11 cellular contexts compared by ENCODE assay signal in genomic region chr5:151153300-151153699, GRCh38. TPM values are rescaled to one million over a fixed set of nuclear protein-coding genes. Genes with fewer than 3 reads are reported as not detected.
DNase-seq lines count a peak whose midpoint lies in the region; ATAC-seq, FAIRE-seq and TF ChIP-seq lines count a peak whose summit lies in the region.
"Had no signal": no experiment of that assay in that cellular context is flagged by ENCODE, and none has a peak within 500 bp of the region (broad histone marks: within the 10 kb centered on the region; RNA-seq: fewer than 3 reads in every experiment).

No MANE protein-coding gene starts in this region.

- peaks cover 78% of the 10 kb centered on the region for H4K20me1 ChIP-seq in astrocyte (ENCODE audit: insufficient read depth, low read length)
- H4K20me1 ChIP-seq in osteoblast (ENCODE audit: insufficient read depth, low read length): peaks cover 74% of the 10 kb centered on the region

- no peak for ATAC-seq in CD4-positive, alpha-beta T cell (ENCODE audit: poor library complexity)
- no peak for ATAC-seq in GM19395 (IDR thresholded peaks at IDR 0.05; ENCODE audit: unreplicated experiment)

- peak overlapping the region; percentile 91 for H3K27ac Mint-ChIP-seq in CD4-positive, alpha-beta T cell
- peak overlapping the region; percentile 8 for H3K27ac Mint-ChIP-seq in astrocyte (ENCODE audit: unreplicated experiment)

- POLR2A ChIA-PET in CD4-positive, alpha-beta T cell (lab: Charles Lee): interaction anchor here (0.8 to 6.3 kb wide), 4 partner anchors 11 to 54 kb away, joined by 3 to 71 read pairs (median 4); no protein-coding TSS in a partner anchor

- H3K79me2 ChIP-seq in astrocyte (ENCODE audit: insufficient read depth, low read length) (peaks cover 100% of the 10 kb centered on the region), osteoblast (ENCODE audit: insufficient read depth, low read length) (peaks cover 100% of the 10 kb centered on the region)

- intact Hi-C loops in CD4-positive, alpha-beta T cell (cut with DNase I, micrococcal nuclease): no loop called here

- TF ChIP-seq CTCF in CD4-positive, alpha-beta T cell (IDR thresholded peaks at IDR 0.05): no peak
- TF ChIP-seq CTCF in HL-60 (IDR thresholded peaks at IDR 0.05; ENCODE audit: insufficient read depth, low read length): no peak
- TF ChIP-seq CTCF in astrocyte (IDR thresholded peaks at IDR 0.05; ENCODE audit: insufficient read depth, low read depth, low read length): no peak
- TF ChIP-seq CTCF in osteoblast (IDR thresholded peaks at IDR 0.05; ENCODE audit: extremely low read depth, low read depth, low read length): no peak

- no peaks in the 10 kb centered on the region for H3K27me3 ChIP-seq in CD4-positive, alpha-beta T cell (ENCODE audit: control insufficient read depth, insufficient read depth, low read length)
- H3K27me3 ChIP-seq in HL-60 (ENCODE audit: insufficient read depth, poor library complexity, severe bottlenecking): no peaks in the 10 kb centered on the region
- no peaks in the 10 kb centered on the region for H3K27me3 ChIP-seq in astrocyte (ENCODE audit: insufficient read depth, low read length)
- no peaks in the 10 kb centered on the region for H3K27me3 ChIP-seq in osteoblast (ENCODE audit: insufficient read depth, low read length)

- CTCF ChIA-PET in CD4-positive, alpha-beta T cell (lab: Charles Lee): interaction anchor here (1.9 to 4.7 kb wide), 3 partner anchors 12 to 27 kb away, joined by 7 to 28 read pairs (median 12); no protein-coding TSS in a partner anchor

- no peaks in the 10 kb centered on the region for H3K9me3 Mint-ChIP-seq in CD4-positive, alpha-beta T cell
- no peaks in the 10 kb centered on the region for H3K9me3 Mint-ChIP-seq in astrocyte (ENCODE audit: unreplicated experiment)

- H3K4me1 Mint-ChIP-seq in CD4-positive, alpha-beta T cell (ENCODE audit: low read depth): peaks cover 92% of the 10 kb centered on the region
- peaks cover 63% of the 10 kb centered on the region for H3K4me1 Mint-ChIP-seq in astrocyte (ENCODE audit: low read depth, unreplicated experiment)

- peaks cover 32% of the 10 kb centered on the region for H3K4me1 ChIP-seq in astrocyte (ENCODE audit: insufficient read depth, low read length)
- peaks cover 58% of the 10 kb centered on the region for H3K4me1 ChIP-seq in osteoblast (ENCODE audit: insufficient read depth, low read length)

- H3K9ac ChIP-seq in astrocyte (ENCODE audit: low read length): no peak overlapping the region

- H3K9me3 ChIP-seq in CD4-positive, alpha-beta T cell (ENCODE audit: control insufficient read depth, low read length): no peaks in the 10 kb centered on the region
- no peaks in the 10 kb centered on the region for H3K9me3 ChIP-seq in astrocyte (ENCODE audit: insufficient read depth, low read depth, low read length)
- no peaks in the 10 kb centered on the region for H3K9me3 ChIP-seq in osteoblast (ENCODE audit: low read depth, low read length)

- H2AFZ ChIP-seq in astrocyte (ENCODE audit: low read depth, low read length) (no peak overlapping the region), osteoblast (ENCODE audit: low read length) (no peak overlapping the region)

- H3K27ac ChIP-seq in CD4-positive, alpha-beta T cell (ENCODE audit: low read depth, low read length): peak overlapping the region; percentile 89
- H3K27ac ChIP-seq in HL-60 (replicated peaks) (peak overlapping the region; percentile 92), astrocyte (ENCODE audit: low read depth, low read length) (no peak overlapping the region), osteoblast (ENCODE audit: low read depth, low read length) (peak overlapping the region; percentile 15)

- no peaks in the 10 kb centered on the region for H3K27me3 Mint-ChIP-seq in CD4-positive, alpha-beta T cell
- no peaks in the 10 kb centered on the region for H3K27me3 Mint-ChIP-seq in astrocyte (ENCODE audit: low read depth, unreplicated experiment)

- DNase-seq in CD4-positive, alpha-beta T cell: no peak
- no peak for DNase-seq in HL-60 (ENCODE audit: low read depth in 1 of 2, low spot score in 1 of 2)
- DNase-seq in astrocyte (ENCODE audit: low read depth): no peak
- no peak for DNase-seq in osteoblast (ENCODE audit: insufficient read length, low spot score, missing footprints)
- DNase-seq in NCI-H2227 treated with DMSO at 0.1 percent for 48 hours (lab: John Stamatoyannopoulos, UW): no peak
- no peak for DNase-seq in HuH-7 (ENCODE audit: low spot score)
- no peak for DNase-seq in NCI-H2107 treated with DMSO at 0.1 percent for 48 hours (lab: John Stamatoyannopoulos, UW; ENCODE audit: unreplicated experiment)
- DNase-seq: head of caudate nucleus, NCI-H1436 treated with DMSO at 0.1 percent for 48 hours had no signal

- FAIRE-seq in astrocyte (lab: Jason Lieb, UNC): no peak

- no peak overlapping the region for H3K4me2 ChIP-seq in astrocyte (ENCODE audit: low read length)
- no peak overlapping the region for H3K4me2 ChIP-seq in osteoblast (ENCODE audit: insufficient read depth, low read length)

- H3K4me3 ChIP-seq in HL-60 (replicated peaks; ENCODE audit: insufficient read depth, low read length) (no peak overlapping the region), astrocyte (ENCODE audit: insufficient read depth, low read depth, low read length) (no peak overlapping the region), osteoblast (ENCODE audit: insufficient read depth, low read length) (no peak overlapping the region)
- H3K4me3 ChIP-seq: lung had no signal

- peak overlapping the region; percentile 54 for H3K4me3 Mint-ChIP-seq in CD4-positive, alpha-beta T cell
- no peak overlapping the region for H3K4me3 Mint-ChIP-seq in astrocyte (ENCODE audit: unreplicated experiment)

- H3K36me3 ChIP-seq in astrocyte (ENCODE audit: insufficient read depth, low read length): peaks cover 10% of the 10 kb centered on the region
- peaks cover 30% of the 10 kb centered on the region for H3K36me3 ChIP-seq in osteoblast (ENCODE audit: insufficient read depth, low read length)

- peaks cover 46% of the 10 kb centered on the region for H3K36me3 Mint-ChIP-seq in CD4-positive, alpha-beta T cell (ENCODE audit: low read depth)
- peaks cover 9% of the 10 kb centered on the region for H3K36me3 Mint-ChIP-seq in astrocyte (ENCODE audit: low read depth, unreplicated experiment)

RNA-seq across cellular contexts. Expression of gene ANXA6, which starts 4.3 kb away (rescaled TPM):
- total RNA-seq in CD4-positive, alpha-beta T cell: 100 to 1,000 TPM; 108 to 130 TPM
- total RNA-seq in astrocyte: 320 and 349 TPM in 2 replicates
- total RNA-seq in osteoblast: 343 and 353 TPM in 2 replicates
